In genomic region chr1:9128520-9129371, GRCh38 we compare ENCODE assay signal across 1 cellular context.
TF ChIP-seq lines count a peak whose summit lies in the region.

Gene GPR157 (minus strand): TSS chr1:9129102. CDS start chr1:9129027, 75 bp downstream.

TF ChIP-seq in HepG2, 621 proteins besides CTCF, POLR2A, EP300 and RAD21 (continued from another document and continues in another):
- TF ChIP-seq, protein P1, sequence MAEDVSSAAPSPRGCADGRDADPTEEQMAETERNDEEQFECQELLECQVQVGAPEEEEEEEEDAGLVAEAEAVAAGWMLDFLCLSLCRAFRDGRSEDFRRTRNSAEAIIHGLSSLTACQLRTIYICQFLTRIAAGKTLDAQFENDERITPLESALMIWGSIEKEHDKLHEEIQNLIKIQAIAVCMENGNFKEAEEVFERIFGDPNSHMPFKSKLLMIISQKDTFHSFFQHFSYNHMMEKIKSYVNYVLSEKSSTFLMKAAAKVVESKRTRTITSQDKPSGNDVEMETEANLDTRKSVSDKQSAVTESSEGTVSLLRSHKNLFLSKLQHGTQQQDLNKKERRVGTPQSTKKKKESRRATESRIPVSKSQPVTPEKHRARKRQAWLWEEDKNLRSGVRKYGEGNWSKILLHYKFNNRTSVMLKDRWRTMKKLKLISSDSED (CRISPR knock-in tag; IDR thresholded peaks at IDR 0.05) = no peak
- no peak for TF ChIP-seq MEF2D (CRISPR knock-in tag; IDR thresholded peaks at IDR 0.05)
- TF ChIP-seq ARNT2 (CRISPR knock-in tag; IDR thresholded peaks at IDR 0.05; ENCODE audit: low read depth) = peak; percentile 96
- TF ChIP-seq, protein P2, sequence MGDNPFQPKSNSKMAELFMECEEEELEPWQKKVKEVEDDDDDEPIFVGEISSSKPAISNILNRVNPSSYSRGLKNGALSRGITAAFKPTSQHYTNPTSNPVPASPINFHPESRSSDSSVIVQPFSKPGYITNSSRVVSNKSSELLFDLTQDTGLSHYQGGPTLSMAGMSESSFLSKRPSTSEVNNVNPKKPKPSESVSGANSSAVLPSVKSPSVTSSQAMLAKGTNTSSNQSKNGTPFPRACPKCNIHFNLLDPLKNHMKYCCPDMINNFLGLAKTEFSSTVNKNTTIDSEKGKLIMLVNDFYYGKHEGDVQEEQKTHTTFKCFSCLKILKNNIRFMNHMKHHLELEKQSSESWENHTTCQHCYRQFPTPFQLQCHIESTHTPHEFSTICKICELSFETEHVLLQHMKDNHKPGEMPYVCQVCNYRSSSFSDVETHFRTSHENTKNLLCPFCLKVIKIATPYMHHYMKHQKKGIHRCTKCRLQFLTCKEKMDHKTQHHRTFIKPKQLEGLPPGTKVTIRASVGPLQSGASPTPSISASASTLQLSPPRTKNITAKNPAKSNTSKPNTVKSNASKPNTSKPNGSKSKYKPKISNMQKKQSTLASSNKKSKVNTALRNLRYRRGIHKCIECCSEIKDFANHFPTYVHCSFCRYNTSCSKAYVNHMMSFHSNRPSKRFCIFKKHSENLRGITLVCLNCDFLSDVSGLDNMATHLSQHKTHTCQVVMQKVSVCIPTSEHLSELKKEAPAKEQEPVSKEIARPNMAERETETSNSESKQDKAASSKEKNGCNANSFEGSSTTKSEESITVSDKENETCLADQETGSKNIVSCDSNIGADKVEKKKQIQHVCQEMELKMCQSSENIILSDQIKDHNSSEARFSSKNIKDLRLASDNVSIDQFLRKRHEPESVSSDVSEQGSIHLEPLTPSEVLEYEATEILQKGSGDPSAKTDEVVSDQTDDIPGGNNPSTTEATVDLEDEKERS (CRISPR knock-in tag; IDR thresholded peaks at IDR 0.05) = 0 out of 2 replicates have a peak, but pooled peaks have one; percentile 33
- TF ChIP-seq, protein P3, sequence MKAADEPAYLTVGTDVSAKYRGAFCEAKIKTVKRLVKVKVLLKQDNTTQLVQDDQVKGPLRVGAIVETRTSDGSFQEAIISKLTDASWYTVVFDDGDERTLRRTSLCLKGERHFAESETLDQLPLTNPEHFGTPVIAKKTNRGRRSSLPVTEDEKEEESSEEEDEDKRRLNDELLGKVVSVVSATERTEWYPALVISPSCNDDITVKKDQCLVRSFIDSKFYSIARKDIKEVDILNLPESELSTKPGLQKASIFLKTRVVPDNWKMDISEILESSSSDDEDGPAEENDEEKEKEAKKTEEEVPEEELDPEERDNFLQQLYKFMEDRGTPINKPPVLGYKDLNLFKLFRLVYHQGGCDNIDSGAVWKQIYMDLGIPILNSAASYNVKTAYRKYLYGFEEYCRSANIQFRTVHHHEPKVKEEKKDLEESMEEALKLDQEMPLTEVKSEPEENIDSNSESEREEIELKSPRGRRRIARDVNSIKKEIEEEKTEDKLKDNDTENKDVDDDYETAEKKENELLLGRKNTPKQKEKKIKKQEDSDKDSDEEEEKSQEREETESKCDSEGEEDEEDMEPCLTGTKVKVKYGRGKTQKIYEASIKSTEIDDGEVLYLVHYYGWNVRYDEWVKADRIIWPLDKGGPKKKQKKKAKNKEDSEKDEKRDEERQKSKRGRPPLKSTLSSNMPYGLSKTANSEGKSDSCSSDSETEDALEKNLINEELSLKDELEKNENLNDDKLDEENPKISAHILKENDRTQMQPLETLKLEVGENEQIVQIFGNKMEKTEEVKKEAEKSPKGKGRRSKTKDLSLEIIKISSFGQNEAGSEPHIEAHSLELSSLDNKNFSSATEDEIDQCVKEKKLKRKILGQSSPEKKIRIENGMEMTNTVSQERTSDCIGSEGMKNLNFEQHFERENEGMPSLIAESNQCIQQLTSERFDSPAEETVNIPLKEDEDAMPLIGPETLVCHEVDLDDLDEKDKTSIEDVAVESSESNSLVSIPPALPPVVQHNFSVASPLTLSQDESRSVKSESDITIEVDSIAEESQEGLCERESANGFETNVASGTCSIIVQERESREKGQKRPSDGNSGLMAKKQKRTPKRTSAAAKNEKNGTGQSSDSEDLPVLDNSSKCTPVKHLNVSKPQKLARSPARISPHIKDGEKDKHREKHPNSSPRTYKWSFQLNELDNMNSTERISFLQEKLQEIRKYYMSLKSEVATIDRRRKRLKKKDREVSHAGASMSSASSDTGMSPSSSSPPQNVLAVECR (CRISPR knock-in tag; IDR thresholded peaks at IDR 0.05; ENCODE audit: borderline replicate concordance) = peak; percentile 67; the same call in 1 of the 2 replicates
- TF ChIP-seq, protein P4, sequence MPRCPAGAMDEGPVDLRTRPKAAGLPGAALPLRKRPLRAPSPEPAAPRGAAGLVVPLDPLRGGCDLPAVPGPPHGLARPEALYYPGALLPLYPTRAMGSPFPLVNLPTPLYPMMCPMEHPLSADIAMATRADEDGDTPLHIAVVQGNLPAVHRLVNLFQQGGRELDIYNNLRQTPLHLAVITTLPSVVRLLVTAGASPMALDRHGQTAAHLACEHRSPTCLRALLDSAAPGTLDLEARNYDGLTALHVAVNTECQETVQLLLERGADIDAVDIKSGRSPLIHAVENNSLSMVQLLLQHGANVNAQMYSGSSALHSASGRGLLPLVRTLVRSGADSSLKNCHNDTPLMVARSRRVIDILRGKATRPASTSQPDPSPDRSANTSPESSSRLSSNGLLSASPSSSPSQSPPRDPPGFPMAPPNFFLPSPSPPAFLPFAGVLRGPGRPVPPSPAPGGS (CRISPR knock-in tag; IDR thresholded peaks at IDR 0.05) = peak; percentile 77
- TF ChIP-seq ZNF441 (CRISPR knock-in tag; IDR thresholded peaks at IDR 0.05; ENCODE audit: borderline replicate concordance) = peak; percentile 45; the same call in 1 of the 2 replicates
- no peak; the same call in 1 of the 2 replicates for TF ChIP-seq SRY (CRISPR knock-in tag; IDR thresholded peaks at IDR 0.05)
- 0 out of 2 replicates have a peak, but pooled peaks have one; percentile 38 for TF ChIP-seq ZNF589 (CRISPR knock-in tag; conservative IDR thresholded peaks at IDR 0.05)
- TF ChIP-seq, protein P5, sequence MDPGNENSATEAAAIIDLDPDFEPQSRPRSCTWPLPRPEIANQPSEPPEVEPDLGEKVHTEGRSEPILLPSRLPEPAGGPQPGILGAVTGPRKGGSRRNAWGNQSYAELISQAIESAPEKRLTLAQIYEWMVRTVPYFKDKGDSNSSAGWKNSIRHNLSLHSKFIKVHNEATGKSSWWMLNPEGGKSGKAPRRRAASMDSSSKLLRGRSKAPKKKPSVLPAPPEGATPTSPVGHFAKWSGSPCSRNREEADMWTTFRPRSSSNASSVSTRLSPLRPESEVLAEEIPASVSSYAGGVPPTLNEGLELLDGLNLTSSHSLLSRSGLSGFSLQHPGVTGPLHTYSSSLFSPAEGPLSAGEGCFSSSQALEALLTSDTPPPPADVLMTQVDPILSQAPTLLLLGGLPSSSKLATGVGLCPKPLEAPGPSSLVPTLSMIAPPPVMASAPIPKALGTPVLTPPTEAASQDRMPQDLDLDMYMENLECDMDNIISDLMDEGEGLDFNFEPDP (CRISPR knock-in tag; conservative IDR thresholded peaks at IDR 0.05) = no peak
- peak; percentile 80; the same call in 1 of the 2 replicates for TF ChIP-seq SMAD9 (CRISPR knock-in tag; IDR thresholded peaks at IDR 0.05)
- no peak for TF ChIP-seq ATRX (CRISPR knock-in tag; IDR thresholded peaks at IDR 0.05; ENCODE audit: borderline replicate concordance)
- TF ChIP-seq, protein P6, sequence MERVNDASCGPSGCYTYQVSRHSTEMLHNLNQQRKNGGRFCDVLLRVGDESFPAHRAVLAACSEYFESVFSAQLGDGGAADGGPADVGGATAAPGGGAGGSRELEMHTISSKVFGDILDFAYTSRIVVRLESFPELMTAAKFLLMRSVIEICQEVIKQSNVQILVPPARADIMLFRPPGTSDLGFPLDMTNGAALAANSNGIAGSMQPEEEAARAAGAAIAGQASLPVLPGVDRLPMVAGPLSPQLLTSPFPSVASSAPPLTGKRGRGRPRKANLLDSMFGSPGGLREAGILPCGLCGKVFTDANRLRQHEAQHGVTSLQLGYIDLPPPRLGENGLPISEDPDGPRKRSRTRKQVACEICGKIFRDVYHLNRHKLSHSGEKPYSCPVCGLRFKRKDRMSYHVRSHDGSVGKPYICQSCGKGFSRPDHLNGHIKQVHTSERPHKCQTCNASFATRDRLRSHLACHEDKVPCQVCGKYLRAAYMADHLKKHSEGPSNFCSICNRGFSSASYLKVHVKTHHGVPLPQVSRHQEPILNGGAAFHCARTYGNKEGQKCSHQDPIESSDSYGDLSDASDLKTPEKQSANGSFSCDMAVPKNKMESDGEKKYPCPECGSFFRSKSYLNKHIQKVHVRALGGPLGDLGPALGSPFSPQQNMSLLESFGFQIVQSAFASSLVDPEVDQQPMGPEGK (CRISPR knock-in tag; IDR thresholded peaks at IDR 0.05) = peak; percentile 29
- no peak for TF ChIP-seq XBP1 (CRISPR knock-in tag; IDR thresholded peaks at IDR 0.05)
- no peak for TF ChIP-seq WIZ (CRISPR knock-in tag; IDR thresholded peaks at IDR 0.05)
- TF ChIP-seq POLR2AphosphoS5 (IDR thresholded peaks at IDR 0.05; ENCODE audit: low read depth, low read length) = peak; percentile 17; the same call in 1 of the 2 replicates
- 0 out of 2 replicates have a peak, but pooled peaks have one; percentile 33 for TF ChIP-seq CBX5 (CRISPR knock-in tag; IDR thresholded peaks at IDR 0.05; ENCODE audit: borderline replicate concordance)
- TF ChIP-seq NFE2L2 (IDR thresholded peaks at IDR 0.05; ENCODE audit: low read length) = no peak
- TF ChIP-seq ZNF24 (IDR thresholded peaks at IDR 0.05) = no peak
- peak; percentile 13; the same call in 1 of the 2 replicates for TF ChIP-seq SPEN (CRISPR knock-in tag; IDR thresholded peaks at IDR 0.05; ENCODE audit: low read depth)
- TF ChIP-seq SP4 (CRISPR knock-in tag; IDR thresholded peaks at IDR 0.05) = peak; percentile 13; the same call in 1 of the 2 replicates
- peak; percentile 43; the same call in 1 of the 2 replicates for TF ChIP-seq ESRRA (CRISPR knock-in tag; IDR thresholded peaks at IDR 0.05; ENCODE audit: low read depth)
- TF ChIP-seq ZNF124 (CRISPR knock-in tag; IDR thresholded peaks at IDR 0.05) = no peak
- TF ChIP-seq, protein P7, sequence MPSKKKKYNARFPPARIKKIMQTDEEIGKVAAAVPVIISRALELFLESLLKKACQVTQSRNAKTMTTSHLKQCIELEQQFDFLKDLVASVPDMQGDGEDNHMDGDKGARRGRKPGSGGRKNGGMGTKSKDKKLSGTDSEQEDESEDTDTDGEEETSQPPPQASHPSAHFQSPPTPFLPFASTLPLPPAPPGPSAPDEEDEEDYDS (CRISPR knock-in tag; IDR thresholded peaks at IDR 0.05) = no peak
- no peak for TF ChIP-seq PCBP2 (optimal IDR thresholded peaks at IDR 0.05; ENCODE audit: low read depth, low read length, poor library complexity, severe bottlenecking)
- TF ChIP-seq, protein P8, sequence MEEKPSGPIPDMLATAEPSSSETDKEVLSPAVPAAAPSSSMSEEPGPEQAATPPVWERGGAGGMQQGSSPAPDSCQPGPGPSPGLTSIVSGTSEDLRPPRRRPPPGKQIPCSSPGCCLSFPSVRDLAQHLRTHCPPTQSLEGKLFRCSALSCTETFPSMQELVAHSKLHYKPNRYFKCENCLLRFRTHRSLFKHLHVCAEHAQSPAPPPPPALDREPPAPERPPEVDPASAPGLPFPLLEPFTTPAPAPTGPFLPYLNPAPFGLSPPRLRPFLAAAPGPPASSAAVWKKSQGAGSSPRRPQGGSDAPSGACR (CRISPR knock-in tag; IDR thresholded peaks at IDR 0.05) = no peak
- no peak for TF ChIP-seq FIP1L1 (IDR thresholded peaks at IDR 0.05; ENCODE audit: borderline replicate concordance, insufficient read depth, low read depth, low read length)
- TF ChIP-seq ZNF12 (CRISPR knock-in tag; IDR thresholded peaks at IDR 0.05) = no peak
- peak; percentile 26; the same call in 1 of the 2 replicates for TF ChIP-seq ARNTL (CRISPR knock-in tag; IDR thresholded peaks at IDR 0.05)
- TF ChIP-seq ZNF790 (CRISPR knock-in tag; IDR thresholded peaks at IDR 0.05; ENCODE audit: borderline replicate concordance) = peak; percentile 49; the same call in 1 of the 2 replicates
- TF ChIP-seq ZSCAN20 (CRISPR knock-in tag; IDR thresholded peaks at IDR 0.05; ENCODE audit: borderline replicate concordance) = 0 out of 2 replicates have a peak, but pooled peaks have one; percentile 27
- TF ChIP-seq ZFP36L2 (CRISPR knock-in tag; IDR thresholded peaks at IDR 0.05) = no peak
- TF ChIP-seq, protein P9, sequence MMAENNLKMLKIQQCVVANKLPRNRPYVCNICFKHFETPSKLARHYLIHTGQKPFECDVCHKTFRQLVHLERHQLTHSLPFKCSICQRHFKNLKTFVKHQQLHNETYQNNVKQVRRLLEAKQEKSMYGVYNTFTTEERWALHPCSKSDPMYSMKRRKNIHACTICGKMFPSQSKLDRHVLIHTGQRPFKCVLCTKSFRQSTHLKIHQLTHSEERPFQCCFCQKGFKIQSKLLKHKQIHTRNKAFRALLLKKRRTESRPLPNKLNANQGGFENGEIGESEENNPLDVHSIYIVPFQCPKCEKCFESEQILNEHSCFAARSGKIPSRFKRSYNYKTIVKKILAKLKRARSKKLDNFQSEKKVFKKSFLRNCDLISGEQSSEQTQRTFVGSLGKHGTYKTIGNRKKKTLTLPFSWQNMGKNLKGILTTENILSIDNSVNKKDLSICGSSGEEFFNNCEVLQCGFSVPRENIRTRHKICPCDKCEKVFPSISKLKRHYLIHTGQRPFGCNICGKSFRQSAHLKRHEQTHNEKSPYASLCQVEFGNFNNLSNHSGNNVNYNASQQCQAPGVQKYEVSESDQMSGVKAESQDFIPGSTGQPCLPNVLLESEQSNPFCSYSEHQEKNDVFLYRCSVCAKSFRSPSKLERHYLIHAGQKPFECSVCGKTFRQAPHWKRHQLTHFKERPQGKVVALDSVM (CRISPR knock-in tag; IDR thresholded peaks at IDR 0.05) = no peak
- TF ChIP-seq SALL1 (CRISPR knock-in tag; IDR thresholded peaks at IDR 0.05) = peak; percentile 84
- 0 out of 2 replicates have a peak, but pooled peaks have one; percentile 26 for TF ChIP-seq ATAD3A (CRISPR knock-in tag; IDR thresholded peaks at IDR 0.05)
- TF ChIP-seq ZNF121 (CRISPR knock-in tag; IDR thresholded peaks at IDR 0.05) = 0 out of 2 replicates have a peak, but pooled peaks have one; percentile 12
- no peak for TF ChIP-seq NFRKB (IDR thresholded peaks at IDR 0.05)
- TF ChIP-seq ATF7 (IDR thresholded peaks at IDR 0.05) = no peak
- TF ChIP-seq ATF7 (CRISPR knock-in tag; IDR thresholded peaks at IDR 0.05) = no peak
- TF ChIP-seq, protein P10, sequence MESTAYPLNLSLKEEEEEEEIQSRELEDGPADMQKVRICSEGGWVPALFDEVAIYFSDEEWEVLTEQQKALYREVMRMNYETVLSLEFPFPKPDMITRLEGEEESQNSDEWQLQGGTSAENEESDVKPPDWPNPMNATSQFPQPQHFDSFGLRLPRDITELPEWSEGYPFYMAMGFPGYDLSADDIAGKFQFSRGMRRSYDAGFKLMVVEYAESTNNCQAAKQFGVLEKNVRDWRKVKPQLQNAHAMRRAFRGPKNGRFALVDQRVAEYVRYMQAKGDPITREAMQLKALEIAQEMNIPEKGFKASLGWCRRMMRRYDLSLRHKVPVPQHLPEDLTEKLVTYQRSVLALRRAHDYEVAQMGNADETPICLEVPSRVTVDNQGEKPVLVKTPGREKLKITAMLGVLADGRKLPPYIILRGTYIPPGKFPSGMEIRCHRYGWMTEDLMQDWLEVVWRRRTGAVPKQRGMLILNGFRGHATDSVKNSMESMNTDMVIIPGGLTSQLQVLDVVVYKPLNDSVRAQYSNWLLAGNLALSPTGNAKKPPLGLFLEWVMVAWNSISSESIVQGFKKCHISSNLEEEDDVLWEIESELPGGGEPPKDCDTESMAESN (CRISPR knock-in tag; conservative IDR thresholded peaks at IDR 0.05) = no peak; the same call in 1 of the 2 replicates
- peak; percentile 93 for TF ChIP-seq ZFY (CRISPR knock-in tag; IDR thresholded peaks at IDR 0.05)
- TF ChIP-seq RAD51 (IDR thresholded peaks at IDR 0.05; ENCODE audit: borderline replicate concordance) = no peak
- no peak for TF ChIP-seq ZNF292 (CRISPR knock-in tag; IDR thresholded peaks at IDR 0.05; ENCODE audit: borderline replicate concordance, low read depth)
- TF ChIP-seq HOXA7 (CRISPR knock-in tag; IDR thresholded peaks at IDR 0.05) = no peak
- TF ChIP-seq JUN (CRISPR knock-in tag; IDR thresholded peaks at IDR 0.05) = no peak
- TF ChIP-seq ZNF570 (CRISPR knock-in tag; IDR thresholded peaks at IDR 0.05; ENCODE audit: borderline replicate concordance) = no peak
